In the genomic region with DNA sequence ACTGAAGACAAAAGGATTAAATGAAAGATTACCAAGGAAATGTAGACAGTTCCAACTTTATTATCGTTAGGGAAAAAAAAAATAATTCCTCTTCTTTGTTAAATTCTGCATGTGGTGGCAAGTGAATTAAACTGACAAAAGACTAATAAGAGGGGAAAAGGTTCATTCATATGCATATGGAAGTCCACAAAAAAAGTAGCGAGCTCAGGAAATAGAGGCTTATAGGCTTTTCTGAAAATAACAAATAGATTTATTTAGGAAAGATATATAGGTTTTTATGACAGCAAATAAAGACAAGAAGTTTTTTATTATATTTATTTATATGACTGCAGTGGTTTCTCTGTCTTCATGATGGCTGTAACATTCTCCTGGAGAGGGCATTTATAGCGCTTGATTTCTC, we compare ENCODE assay signal across 28 cellular contexts.
"Had no signal": no experiment of that assay in that cellular context is flagged by ENCODE, and none has a peak within 500 bp of the region (broad histone marks: within the 10 kb centered on the region; RNA-seq: fewer than 3 reads in every experiment).

No MANE protein-coding gene starts in this region.

- ATAC-seq: activated CD4-positive, alpha-beta T cell treated with anti-CD3 and anti-CD28 coated beads for 36 hours; activated CD4-positive, CD25-positive, alpha-beta regulatory T cell treated with anti-CD3 and anti-CD28 coated beads, Interleukin-2, amount 50 U/mL, for 24 hours; K562; Panc1 had no signal

- DNase-seq: activated CD4-positive, alpha-beta memory T cell treated with anti-CD3 and anti-CD28 coated beads for 36 hours; activated CD4-positive, alpha-beta T cell treated with anti-CD3 and anti-CD28 coated beads for 36 hours; activated CD4-positive, alpha-beta T cell treated with anti-CD3 and anti-CD28 coated beads, Interleukin-2, amount 50 U/mL, for 1 hour; activated CD8-positive, alpha-beta memory T cell treated with anti-CD3 and anti-CD28 coated beads, Interleukin-2, amount 50 U/mL, for 4 hours; activated effector memory CD4-positive, alpha-beta T cell treated with Interleukin-2 at 50 U/mL for 16 hours; activated naive CD8-positive, alpha-beta T cell treated with anti-CD3 and anti-CD28 coated beads, Interleukin-2, amount 10 ng/mL, durations not matched to agents 7 days and 5 days; activated T-cell treated with anti-CD3 and anti-CD28 coated beads for 4 hours; activated T-cell treated with anti-CD3 and anti-CD28 coated beads, Interleukin-2, amount 50 U/mL, for 48 hours; amygdala; NCI-H1092 treated with DMSO at 0.1 percent for 48 hours; NCI-H1417; NCI-H1930; NCI-H2081 treated with DMSO at 0.1 percent for 48 hours; NCI-H345; NCI-H524 treated with DMSO at 0.1 percent for 48 hours; SHP77; SJCRH30; SK-N-SH had no signal

- FAIRE-seq: K562, TTC549 had no signal

- H3K9ac ChIP-seq: SK-N-SH had no signal

- H3K27ac ChIP-seq: ascending aorta, SJCRH30 had no signal

- H3K4me2 ChIP-seq: SK-N-SH had no signal

- H3K4me3 ChIP-seq: ascending aorta, cardiac muscle cell, K562, SJCRH30 had no signal

- H3K27me3 Mint-ChIP-seq: activated CD4-positive, alpha-beta memory T cell treated with anti-CD3 and anti-CD28 coated beads for 36 hours; activated CD4-positive, alpha-beta T cell treated with anti-CD3 and anti-CD28 coated beads for 36 hours; activated naive CD4-positive, alpha-beta T cell treated with anti-CD3 and anti-CD28 coated beads, Interleukin-2, amount 50 U/mL, for 24 hours; activated naive CD8-positive, alpha-beta T cell treated with anti-CD3 and anti-CD28 coated beads, Interleukin-2, amount 10 ng/mL, durations not matched to agents 7 days and 5 days; central memory CD8-positive, alpha-beta T cell had no signal

- H3K9me3 ChIP-seq: SJCRH30 had no signal

- H3K36me3 Mint-ChIP-seq: activated CD4-positive, alpha-beta memory T cell treated with anti-CD3 and anti-CD28 coated beads for 36 hours; activated naive CD4-positive, alpha-beta T cell treated with anti-CD3 and anti-CD28 coated beads, Interleukin-2, amount 50 U/mL, for 24 hours; activated naive CD8-positive, alpha-beta T cell treated with anti-CD3 and anti-CD28 coated beads, Interleukin-2, amount 10 ng/mL, durations not matched to agents 7 days and 5 days had no signal

- H3K9me3 Mint-ChIP-seq: activated naive CD8-positive, alpha-beta T cell treated with anti-CD3 and anti-CD28 coated beads, Interleukin-2, amount 10 ng/mL, durations not matched to agents 7 days and 5 days; T-helper 1 cell treated with Interleukin-12 subunit alpha and Interleukin-12 subunit beta and Interleukin-4 antibody, amounts not matched to agents 30 μg/mL and 1 μg/mL, for 36 hours; T-helper 2 cell treated with Interferon-gamma antibody and Interleukin-4, amounts not matched to agents 5 μg/mL and 100 μg/mL, for 36 hours had no signal

- H3K27ac Mint-ChIP-seq: activated CD4-positive, alpha-beta memory T cell treated with anti-CD3 and anti-CD28 coated beads for 36 hours; activated CD4-positive, alpha-beta T cell treated with anti-CD3 and anti-CD28 coated beads for 36 hours; activated naive CD4-positive, alpha-beta T cell treated with anti-CD3 and anti-CD28 coated beads, Interleukin-2, amount 50 U/mL, for 24 hours; activated naive CD8-positive, alpha-beta T cell treated with anti-CD3 and anti-CD28 coated beads, Interleukin-2, amount 10 ng/mL, durations not matched to agents 7 days and 5 days; T-helper 1 cell treated with Interleukin-12 subunit alpha and Interleukin-12 subunit beta and Interleukin-4 antibody, amounts not matched to agents 30 μg/mL and 1 μg/mL, for 36 hours; T-helper 2 cell treated with Interferon-gamma antibody and Interleukin-4, amounts not matched to agents 5 μg/mL and 100 μg/mL, for 36 hours had no signal

- H3K4me1 Mint-ChIP-seq: activated CD4-positive, alpha-beta T cell treated with anti-CD3 and anti-CD28 coated beads for 36 hours; activated naive CD4-positive, alpha-beta T cell treated with anti-CD3 and anti-CD28 coated beads, Interleukin-2, amount 50 U/mL, for 24 hours; activated naive CD8-positive, alpha-beta T cell treated with anti-CD3 and anti-CD28 coated beads, Interleukin-2, amount 10 ng/mL, durations not matched to agents 7 days and 5 days; central memory CD8-positive, alpha-beta T cell had no signal

- H3K36me3 ChIP-seq: ascending aorta, cardiac muscle cell, SJCRH30 had no signal

- H3K4me1 ChIP-seq: ascending aorta, SJCRH30 had no signal

- H3K4me3 Mint-ChIP-seq: activated CD4-positive, alpha-beta memory T cell treated with anti-CD3 and anti-CD28 coated beads for 36 hours; activated CD4-positive, alpha-beta T cell treated with anti-CD3 and anti-CD28 coated beads for 36 hours; activated naive CD4-positive, alpha-beta T cell treated with anti-CD3 and anti-CD28 coated beads, Interleukin-2, amount 50 U/mL, for 24 hours; activated naive CD8-positive, alpha-beta T cell treated with anti-CD3 and anti-CD28 coated beads, Interleukin-2, amount 10 ng/mL, durations not matched to agents 7 days and 5 days; central memory CD8-positive, alpha-beta T cell; T-helper 1 cell treated with Interleukin-12 subunit alpha and Interleukin-12 subunit beta and Interleukin-4 antibody, amounts not matched to agents 30 μg/mL and 1 μg/mL, for 36 hours; T-helper 2 cell treated with Interferon-gamma antibody and Interleukin-4, amounts not matched to agents 5 μg/mL and 100 μg/mL, for 36 hours had no signal

- H3K27me3 ChIP-seq: ascending aorta, cardiac muscle cell, SJCRH30 had no signal
